8 cellular contexts compared by ENCODE assay signal in the genomic region with DNA sequence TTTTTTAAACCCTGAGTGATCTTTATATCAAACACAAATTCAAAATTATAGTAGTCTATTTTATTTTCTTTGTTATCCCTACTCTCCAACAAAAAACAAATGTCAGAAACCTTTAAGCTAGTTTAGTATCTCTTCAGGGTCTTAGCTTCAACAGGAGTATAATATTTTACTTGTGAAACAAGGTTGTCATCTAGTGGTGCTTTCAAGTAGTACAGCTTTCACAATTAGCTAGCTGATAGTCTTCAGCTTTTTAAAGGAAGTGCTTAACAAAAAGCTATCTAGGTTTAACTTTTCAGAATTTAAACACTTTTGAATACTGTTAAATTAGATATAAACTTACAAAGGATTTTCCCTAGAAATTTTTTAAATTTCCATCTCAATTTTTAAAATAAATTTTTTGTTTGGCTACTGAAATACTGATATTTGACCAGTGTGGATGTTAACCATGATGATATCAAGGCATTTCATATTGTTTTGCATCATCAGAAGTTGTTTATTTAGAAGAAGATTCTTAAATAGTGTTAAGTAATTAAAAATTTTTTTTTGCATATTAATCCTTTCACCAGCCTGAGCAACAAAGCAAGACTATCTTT. TPM values are rescaled to one million over a fixed set of nuclear protein-coding genes. Genes with fewer than 3 reads are reported as not detected.
A peak's percentile ranks its signal among the peaks of the same experiment; 100 is the strongest.
DNase-seq lines count a peak whose midpoint lies in the region; ATAC-seq and TF ChIP-seq lines count a peak whose summit lies in the region.

No MANE protein-coding gene starts in this region.

- CTCF ChIA-PET in activated B cell treated with CpG ODN at 0.5 μM for 24 hours (lab: Charles Lee): interaction anchor here (0.6 to 4.9 kb wide), 17 partner anchors 9 to 1041 kb away, joined by 3 to 48 read pairs (median 4); a partner anchor contains a TSS

- H3K4me1 ChIP-seq in heart right ventricle: no peaks in the 10 kb centered on the region

- H3K4me3 ChIP-seq in heart right ventricle (no peak overlapping the region), retinal pigment epithelial cell (ENCODE audit: low read length) (no peak overlapping the region)

- H3K36me3 ChIP-seq in heart right ventricle: no peaks in the 10 kb centered on the region

- no peaks in the 10 kb centered on the region for H3K27me3 Mint-ChIP-seq in activated B cell treated with CpG ODN at 0.5 μM for 24 hours

- no peaks in the 10 kb centered on the region for H3K27me3 ChIP-seq in heart right ventricle

- POLR2A ChIA-PET in activated B cell treated with CpG ODN at 0.5 μM for 24 hours (lab: Charles Lee): interaction anchor here (0.6 kb wide), 1 partner anchor 39 kb away, joined by 12 read pairs; no protein-coding TSS in a partner anchor

- peaks cover 8% of the 10 kb centered on the region for H3K9me3 Mint-ChIP-seq in activated B cell treated with CpG ODN at 0.5 μM for 24 hours

- no peak overlapping the region for H3K4me3 Mint-ChIP-seq in activated B cell treated with CpG ODN at 0.5 μM for 24 hours

- H3K4me1 Mint-ChIP-seq in activated B cell treated with CpG ODN at 0.5 μM for 24 hours: peaks cover 24% of the 10 kb centered on the region

- DNase-seq in CMK (ENCODE audit: low read depth) (peak; percentile 56), NCI-H2081 (lab: John Stamatoyannopoulos, UW) (peak; percentile 43 to 56), activated B cell treated with CpG ODN at 0.5 μM for 24 hours (no peak), heart right ventricle (no peak), retinal pigment epithelial cell (ENCODE audit: low read depth) (peak; percentile 21), occipital lobe (lab: John Stamatoyannopoulos, UW) (no peak)

- no peak overlapping the region for H3K27ac ChIP-seq in heart right ventricle

- no peaks in the 10 kb centered on the region for H3K36me3 Mint-ChIP-seq in activated B cell treated with CpG ODN at 0.5 μM for 24 hours (ENCODE audit: low read depth)

- peaks cover 0 to 9% (median under 1%) of the 10 kb centered on the region in 11 donors for H3K9me3 ChIP-seq in heart right ventricle

- TF ChIP-seq CTCF in activated B cell treated with CpG ODN at 0.5 μM for 24 hours (IDR thresholded peaks at IDR 0.05): peak; percentile 65
- peak; percentile 83 to 97 (median 93) for TF ChIP-seq CTCF in heart right ventricle (IDR thresholded peaks at IDR 0.05)
- TF ChIP-seq CTCF in retinal pigment epithelial cell (conservative IDR thresholded peaks at IDR 0.05; ENCODE audit: low read depth, low read length): peak; percentile 86

- intact Hi-C loops in activated B cell treated with CpG ODN at 0.5 μM for 24 hours (cut with micrococcal nuclease): loop anchor here (1.0 to 5.0 kb wide), 6 partner anchors 18 to 1040 kb away; no protein-coding TSS in a partner anchor
- intact Hi-C loops in heart right ventricle (cut with DNase I): loop anchor here in 6 of 10 donors (10.0 kb wide), 2 partner anchors 96 to 746 kb away; no protein-coding TSS in a partner anchor

- H3K27ac Mint-ChIP-seq in activated B cell treated with CpG ODN at 0.5 μM for 24 hours: no peak overlapping the region

- ATAC-seq in GM18870 (IDR thresholded peaks at IDR 0.05; ENCODE audit: unreplicated experiment) (peak; percentile 66), HG03039 (IDR thresholded peaks at IDR 0.05; ENCODE audit: unreplicated experiment) (peak; percentile 69), activated B cell treated with CpG ODN at 0.5 μM for 24 hours (ENCODE audit: low read depth) (peak; percentile 86), heart right ventricle (peak in 6 of 8 donors; percentile 60 to 79 (median 76))

RNA-seq across cellular contexts. Expression of a gene that starts 34.2 kb away (rescaled TPM):
- total RNA-seq in activated B cell treated with CpG ODN at 0.5 μM for 24 hours (19.7 and 22.5 TPM in 2 replicates), heart right ventricle (10 to 100 TPM; 38.1 to 60.7 (median 51.6) TPM), occipital lobe (65.0 TPM)
- 10 to 100 TPM in 1 of 2 donors, 1 to 10 TPM in 1; 9.8 to 26.6 TPM for polyA plus RNA-seq in heart right ventricle

Comparison
In these comparisons a context has a peak if more than half of its experiments do, and no peak if none do; other contexts are left out.
1. DNase-seq: peak in CMK (single experiment), NCI-H2081 (2 of 2) and retinal pigment epithelial cell (single experiment); none in activated B cell treated with CpG ODN at 0.5 μM for 24 hours (single experiment), heart right ventricle (0 of 2) and occipital lobe (single experiment).
2. Peak in every context shown above with its lines, with median percentiles within 50 percentile points of each other: ATAC-seq and CTCF ChIP-seq.